ENCODE assay signal across 15 cellular contexts in the genomic region with DNA sequence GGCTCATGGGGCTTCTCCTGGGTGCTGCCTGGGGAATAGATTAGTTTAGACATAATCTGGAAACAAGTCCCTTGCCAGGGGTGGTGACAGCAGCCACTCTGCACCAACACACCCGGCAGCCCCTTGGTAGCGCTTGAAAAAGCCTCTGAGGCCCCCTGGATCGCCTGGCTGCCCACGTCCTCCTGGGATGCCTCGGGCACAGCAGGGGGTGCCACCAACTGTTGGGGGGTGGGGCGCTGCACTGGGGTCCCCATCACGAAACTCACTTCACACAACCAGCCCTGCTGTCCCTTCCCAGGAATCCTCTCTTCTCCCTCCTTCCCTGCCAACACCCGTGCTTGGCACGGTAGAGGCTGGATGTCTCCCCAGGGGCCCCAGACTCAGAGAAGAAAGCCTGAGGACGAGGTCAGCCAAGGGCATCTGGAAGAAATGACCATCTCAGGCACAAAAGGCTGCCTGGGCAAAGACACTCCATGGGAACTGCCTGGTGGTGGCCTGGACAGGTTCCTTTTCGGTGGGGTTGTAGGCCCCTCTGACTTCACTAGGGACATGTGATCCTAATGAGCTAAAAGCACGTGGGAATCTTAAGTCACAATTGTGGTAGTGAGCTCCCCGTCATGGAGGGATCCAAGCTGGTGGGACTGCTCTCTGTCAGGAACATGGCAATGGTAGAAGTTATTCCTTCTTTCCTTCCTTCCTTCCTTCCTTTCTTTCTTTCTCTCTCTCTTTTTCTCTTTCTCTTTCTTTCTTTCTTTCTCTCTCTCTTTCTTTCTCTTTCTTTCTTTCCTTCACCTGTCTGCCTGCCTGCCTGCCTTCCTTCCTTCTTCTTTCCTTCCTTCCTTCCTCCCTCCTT. TPM values are rescaled to one million over a fixed set of nuclear protein-coding genes. Genes with fewer than 3 reads are reported as not detected.
"Had no signal": no experiment of that assay in that cellular context is flagged by ENCODE, and none has a peak within 500 bp of the region (broad histone marks: within the 10 kb centered on the region; RNA-seq: fewer than 3 reads in every experiment).

No MANE protein-coding gene starts in this region.

- H3K9me3 Mint-ChIP-seq: nephron progenitor cell; stimulated activated memory B cell treated with anti-CD40 and anti-IgM and Interleukin-4, amounts not matched to agents 10 μg/mL and 1 μg/mL and 100 μg/mL, for 72 hours had no signal

- FAIRE-seq: bronchial epithelial cell, keratinocyte had no signal

- H3K36me3 Mint-ChIP-seq: activated naive CD8-positive, alpha-beta T cell; stimulated activated memory B cell treated with anti-CD40 and anti-IgM and Interleukin-4, amounts not matched to agents 10 μg/mL and 1 μg/mL and 100 μg/mL, for 72 hours had no signal

- H3K27me3 Mint-ChIP-seq: activated naive CD8-positive, alpha-beta T cell had no signal

- H3K4me3 Mint-ChIP-seq: activated naive CD8-positive, alpha-beta T cell; nephron progenitor cell; stimulated activated memory B cell treated with anti-CD40 and anti-IgM and Interleukin-4, amounts not matched to agents 10 μg/mL and 1 μg/mL and 100 μg/mL, for 72 hours had no signal

- ATAC-seq: activated CD4-positive, CD25-positive, alpha-beta regulatory T cell treated with anti-CD3 and anti-CD28 coated beads, Interleukin-2, amount 50 U/mL, for 24 hours had no signal

- DNase-seq: activated CD4-positive, alpha-beta T cell treated with anti-CD3 and anti-CD28 coated beads, Interleukin-2, amount 50 U/mL, for 1 hour; activated CD8-positive, alpha-beta memory T cell treated with anti-CD3 and anti-CD28 coated beads for 24 hours; activated gamma-delta T cell treated with Interleukin-2 at 50 U/mL for 16 hours; mesenchymal stem cell; nephron progenitor cell; stimulated activated CD4-positive, alpha-beta T cell treated with anti-CD3 and anti-CD28 coated beads, Interleukin-1b, Interleukin-23, amount 100 ng/mL, for 48 hours; thyroid gland had no signal

- H3K4me1 Mint-ChIP-seq: stimulated activated memory B cell treated with anti-CD40 and anti-IgM and Interleukin-4, amounts not matched to agents 10 μg/mL and 1 μg/mL and 100 μg/mL, for 72 hours had no signal

- H3K27ac Mint-ChIP-seq: activated naive CD8-positive, alpha-beta T cell; nephron progenitor cell; stimulated activated memory B cell treated with anti-CD40 and anti-IgM and Interleukin-4, amounts not matched to agents 10 μg/mL and 1 μg/mL and 100 μg/mL, for 72 hours had no signal

RNA-seq across cellular contexts. Expression of a gene that starts 11.3 kb away (rescaled TPM):
- total RNA-seq: bronchial epithelial cell, left ventricle myocardium inferior, omental fat pad, pulmonary artery endothelial cell, thyroid gland had no signal
